1 cellular context compared by ENCODE assay signal in the genomic region with DNA sequence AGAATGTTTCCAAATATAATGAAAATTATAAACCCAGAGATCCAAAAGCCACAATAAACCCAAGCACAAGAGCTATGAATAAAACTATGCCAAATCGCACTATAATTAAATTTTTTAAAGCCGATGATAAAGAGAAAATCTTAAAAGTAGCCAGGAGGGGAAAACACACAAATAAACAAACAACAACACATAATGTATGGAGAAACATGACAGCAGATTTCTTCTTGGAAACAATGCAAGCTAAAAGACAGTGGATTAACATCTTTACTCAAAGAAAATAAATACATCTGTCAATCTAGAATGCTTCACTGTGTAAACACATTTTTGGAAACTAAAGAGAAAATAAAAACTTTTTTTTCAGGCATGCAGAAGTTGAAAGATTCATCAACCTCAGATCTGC.
TF ChIP-seq lines count a peak whose summit lies in the region.

No MANE protein-coding gene starts in this region.

TF ChIP-seq in K562, 482 proteins besides CTCF, POLR2A, EP300 and RAD21 (continued from another document):
- TF ChIP-seq, protein P1, sequence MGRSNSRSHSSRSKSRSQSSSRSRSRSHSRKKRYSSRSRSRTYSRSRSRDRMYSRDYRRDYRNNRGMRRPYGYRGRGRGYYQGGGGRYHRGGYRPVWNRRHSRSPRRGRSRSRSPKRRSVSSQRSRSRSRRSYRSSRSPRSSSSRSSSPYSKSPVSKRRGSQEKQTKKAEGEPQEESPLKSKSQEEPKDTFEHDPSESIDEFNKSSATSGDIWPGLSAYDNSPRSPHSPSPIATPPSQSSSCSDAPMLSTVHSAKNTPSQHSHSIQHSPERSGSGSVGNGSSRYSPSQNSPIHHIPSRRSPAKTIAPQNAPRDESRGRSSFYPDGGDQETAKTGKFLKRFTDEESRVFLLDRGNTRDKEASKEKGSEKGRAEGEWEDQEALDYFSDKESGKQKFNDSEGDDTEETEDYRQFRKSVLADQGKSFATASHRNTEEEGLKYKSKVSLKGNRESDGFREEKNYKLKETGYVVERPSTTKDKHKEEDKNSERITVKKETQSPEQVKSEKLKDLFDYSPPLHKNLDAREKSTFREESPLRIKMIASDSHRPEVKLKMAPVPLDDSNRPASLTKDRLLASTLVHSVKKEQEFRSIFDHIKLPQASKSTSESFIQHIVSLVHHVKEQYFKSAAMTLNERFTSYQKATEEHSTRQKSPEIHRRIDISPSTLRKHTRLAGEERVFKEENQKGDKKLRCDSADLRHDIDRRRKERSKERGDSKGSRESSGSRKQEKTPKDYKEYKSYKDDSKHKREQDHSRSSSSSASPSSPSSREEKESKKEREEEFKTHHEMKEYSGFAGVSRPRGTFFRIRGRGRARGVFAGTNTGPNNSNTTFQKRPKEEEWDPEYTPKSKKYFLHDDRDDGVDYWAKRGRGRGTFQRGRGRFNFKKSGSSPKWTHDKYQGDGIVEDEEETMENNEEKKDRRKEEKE (IDR thresholded peaks at IDR 0.05; ENCODE audit: borderline replicate concordance in 1 of 2, control insufficient read depth in 1 of 2, low read depth in 2 of 2, low read length in 1 of 2): no peak
- TF ChIP-seq ZNF668 (CRISPR knock-in tag; IDR thresholded peaks at IDR 0.05) (no peak), TRIM24 (IDR thresholded peaks at IDR 0.05) (peak; percentile 49 to 80; a peak in 3 of 4 replicates), HDAC1 (IDR thresholded peaks at IDR 0.05) (0 out of 4 replicates have a peak, but pooled peaks of 1 of the 2 experiments have one; percentile 41), CBX3 (IDR thresholded peaks at IDR 0.05; ENCODE audit: borderline replicate concordance in 1 of 2, low read length in 2 of 2) (peak in 1 of 2 experiments; percentile 95; a peak in 2 of 3 replicates), TRIM28 (IDR thresholded peaks at IDR 0.05) (peak; percentile 97), ZNF507 (tag; conservative IDR thresholded peaks at IDR 0.05) (no peak), COPS2 (conservative IDR thresholded peaks at IDR 0.05) (no peak), ZNF764 (CRISPR knock-in tag; IDR thresholded peaks at IDR 0.05; ENCODE audit: low read depth) (no peak), HLTF (IDR thresholded peaks at IDR 0.05) (no peak), PURB (CRISPR knock-in tag; IDR thresholded peaks at IDR 0.05; ENCODE audit: low read depth) (no peak), ZNF766 (CRISPR knock-in tag; conservative IDR thresholded peaks at IDR 0.05) (0 out of 2 replicates have a peak, but pooled peaks have one; percentile 34), CBX5 (IDR thresholded peaks at IDR 0.05; ENCODE audit: borderline replicate concordance, low read depth) (0 out of 2 replicates have a peak, but pooled peaks have one; percentile 84)
- TF ChIP-seq, protein P2, sequence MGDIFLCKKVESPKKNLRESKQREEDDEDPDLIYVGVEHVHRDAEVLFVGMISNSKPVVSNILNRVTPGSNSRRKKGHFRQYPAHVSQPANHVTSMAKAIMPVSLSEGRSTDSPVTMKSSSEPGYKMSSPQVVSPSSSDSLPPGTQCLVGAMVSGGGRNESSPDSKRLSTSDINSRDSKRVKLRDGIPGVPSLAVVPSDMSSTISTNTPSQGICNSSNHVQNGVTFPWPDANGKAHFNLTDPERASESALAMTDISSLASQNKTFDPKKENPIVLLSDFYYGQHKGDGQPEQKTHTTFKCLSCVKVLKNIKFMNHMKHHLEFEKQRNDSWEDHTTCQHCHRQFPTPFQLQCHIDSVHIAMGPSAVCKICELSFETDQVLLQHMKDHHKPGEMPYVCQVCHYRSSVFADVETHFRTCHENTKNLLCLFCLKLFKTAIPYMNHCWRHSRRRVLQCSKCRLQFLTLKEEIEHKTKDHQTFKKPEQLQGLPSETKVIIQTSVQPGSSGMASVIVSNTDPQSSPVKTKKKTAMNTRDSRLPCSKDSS (IDR thresholded peaks at IDR 0.05; ENCODE audit: low read depth, partially characterized antibody): peak; percentile 72
- TF ChIP-seq, protein P3, sequence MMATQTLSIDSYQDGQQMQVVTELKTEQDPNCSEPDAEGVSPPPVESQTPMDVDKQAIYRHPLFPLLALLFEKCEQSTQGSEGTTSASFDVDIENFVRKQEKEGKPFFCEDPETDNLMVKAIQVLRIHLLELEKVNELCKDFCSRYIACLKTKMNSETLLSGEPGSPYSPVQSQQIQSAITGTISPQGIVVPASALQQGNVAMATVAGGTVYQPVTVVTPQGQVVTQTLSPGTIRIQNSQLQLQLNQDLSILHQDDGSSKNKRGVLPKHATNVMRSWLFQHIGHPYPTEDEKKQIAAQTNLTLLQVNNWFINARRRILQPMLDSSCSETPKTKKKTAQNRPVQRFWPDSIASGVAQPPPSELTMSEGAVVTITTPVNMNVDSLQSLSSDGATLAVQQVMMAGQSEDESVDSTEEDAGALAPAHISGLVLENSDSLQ (IDR thresholded peaks at IDR 0.05): peak; percentile 6; the same call in 1 of the 2 replicates
- TF ChIP-seq, protein P4, sequence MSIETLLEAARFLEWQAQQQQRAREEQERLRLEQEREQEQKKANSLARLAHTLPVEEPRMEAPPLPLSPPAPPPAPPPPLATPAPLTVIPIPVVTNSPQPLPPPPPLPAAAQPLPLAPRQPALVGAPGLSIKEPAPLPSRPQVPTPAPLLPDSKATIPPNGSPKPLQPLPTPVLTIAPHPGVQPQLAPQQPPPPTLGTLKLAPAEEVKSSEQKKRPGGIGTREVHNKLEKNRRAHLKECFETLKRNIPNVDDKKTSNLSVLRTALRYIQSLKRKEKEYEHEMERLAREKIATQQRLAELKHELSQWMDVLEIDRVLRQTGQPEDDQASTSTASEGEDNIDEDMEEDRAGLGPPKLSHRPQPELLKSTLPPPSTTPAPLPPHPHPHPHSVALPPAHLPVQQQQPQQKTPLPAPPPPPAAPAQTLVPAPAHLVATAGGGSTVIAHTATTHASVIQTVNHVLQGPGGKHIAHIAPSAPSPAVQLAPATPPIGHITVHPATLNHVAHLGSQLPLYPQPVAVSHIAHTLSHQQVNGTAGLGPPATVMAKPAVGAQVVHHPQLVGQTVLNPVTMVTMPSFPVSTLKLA (conservative IDR thresholded peaks at IDR 0.05): no peak
